8 cellular contexts compared by ENCODE assay signal in genomic region chr11:133927690-133928627, GRCh38. TPM values are rescaled to one million over a fixed set of nuclear protein-coding genes. Genes with fewer than 3 reads are reported as not detected.
DNase-seq lines count a peak whose midpoint lies in the region; ATAC-seq and TF ChIP-seq lines count a peak whose summit lies in the region.

No MANE protein-coding gene starts in this region.

- in situ Hi-C loops in ACHN (cut with HindIII; ENCODE audit: low pct_ligation_motif_present, low pct_unique_long_range_greater_than_20kb, low sequenced_read_pairs), result no loop called here

- intact Hi-C loops in right lobe of liver (cut with DNase I), result loop anchor here in 1 of 2 donors (10.0 kb wide), 1 partner anchor 207 kb away; no protein-coding TSS in a partner anchor

- no peak overlapping the region for H3K4me3 ChIP-seq in right lobe of liver

- no peaks in the 10 kb centered on the region for H3K9me3 ChIP-seq in right lobe of liver

- H3K27me3 ChIP-seq in right lobe of liver, result no peaks in the 10 kb centered on the region

- TF ChIP-seq CTCF in right lobe of liver (IDR thresholded peaks at IDR 0.05), result peak; percentile 54 to 77 (median 69)

- DNase-seq in ACHN (peak; percentile 53), NCI-H2081 treated with DMSO at 0.1 percent for 48 hours (lab: John Stamatoyannopoulos, UW) (peak; percentile 70), cerebellar cortex (ENCODE audit: low spot score) (peak; percentile 78), right lobe of liver (peak; percentile 59 to 76 (median 68))
- peak; percentile 60 for DNase-seq in activated CD4-positive, CD25-positive, alpha-beta regulatory T cell treated with anti-CD3 and anti-CD28 coated beads, Interleukin-2, amount 50 U/mL, for 72 hours
- DNase-seq in stimulated activated CD4-positive, alpha-beta T cell treated with anti-CD3 and anti-CD28 coated beads, TNF-alpha, amount 100 ng/mL, for 4 hours (ENCODE audit: low read depth in 3 of 3), result peak; percentile 44 to 55 (median 52)

- H3K36me3 ChIP-seq in right lobe of liver, result no peaks in the 10 kb centered on the region

- no peak for TF ChIP-seq POLR2A in right lobe of liver (IDR thresholded peaks at IDR 0.05)

- WGBS in right lobe of liver (ENCODE audit: insufficient coverage, low coverage, low lambda C conversion rate, missing lambda C conversion rate), result 13% methylated on average over 13 of the region's 36 CpGs

- no peak overlapping the region for H3K27ac ChIP-seq in right lobe of liver

- peak; percentile 87 for ATAC-seq in GM18511 (IDR thresholded peaks at IDR 0.05; ENCODE audit: unreplicated experiment)
- ATAC-seq in HG03039 (IDR thresholded peaks at IDR 0.05; ENCODE audit: unreplicated experiment), result peak; percentile 62
- peak; percentile 84 to 94 (median 88) for ATAC-seq in right lobe of liver

- H3K4me1 ChIP-seq in right lobe of liver, result no peaks in the 10 kb centered on the region

RNA-seq across cellular contexts. Expression of gene IGSF9B, which starts 28.8 kb away (rescaled TPM):
- under 1 TPM in 2 of 6 experiments, not detected in 4; 0.15 to 0.23 TPM for total RNA-seq in right lobe of liver
